19 cellular contexts compared by ENCODE assay signal in the genomic region with DNA sequence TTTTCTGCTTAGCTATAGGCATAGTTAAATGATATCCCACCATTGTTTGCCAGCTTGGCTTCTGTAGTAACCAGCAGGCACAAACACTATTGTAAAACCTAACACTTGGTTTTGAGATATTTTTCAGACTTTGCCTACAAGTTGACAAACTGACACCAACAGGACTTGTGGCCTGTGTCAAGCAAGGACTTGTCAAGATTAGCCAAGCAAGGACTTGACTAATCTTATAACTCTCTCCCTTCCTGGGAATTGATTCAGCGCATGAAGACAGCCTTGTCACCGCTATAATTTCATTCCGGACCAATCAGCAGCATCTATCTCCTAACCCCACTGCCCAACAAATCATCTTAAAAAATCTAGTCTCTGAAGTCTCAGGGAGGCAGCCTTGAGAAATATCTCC.
DNase-seq lines count a peak whose midpoint lies in the region; ATAC-seq and TF ChIP-seq lines count a peak whose summit lies in the region.
"Had no signal": no experiment of that assay in that cellular context is flagged by ENCODE, and none has a peak within 500 bp of the region (broad histone marks: within the 10 kb centered on the region; RNA-seq: fewer than 3 reads in every experiment).

No MANE protein-coding gene starts in this region.

- CTCF ChIA-PET in mammary epithelial cell (lab: Charles Lee; ENCODE audit: low non-redundant PET), result no interaction called here

- no peaks in the 10 kb centered on the region for H3K27me3 ChIP-seq in mammary epithelial cell (ENCODE audit: insufficient read depth, low read length)
- H3K27me3 ChIP-seq in breast epithelium, result no peaks in the 10 kb centered on the region
- H3K27me3 ChIP-seq in mesendoderm (ENCODE audit: insufficient read depth, low read length, poor library complexity), result no peaks in the 10 kb centered on the region

- no TSS peak for BruUV-seq in mammary epithelial cell (replicated peaks; lab: Mats Ljungman, UMichigan)

- no peak for TF ChIP-seq POLR2A in breast epithelium (IDR thresholded peaks at IDR 0.05)

- peaks cover 6% of the 10 kb centered on the region for H3K4me1 ChIP-seq in mammary epithelial cell (ENCODE audit: insufficient read depth, low read length)
- no peaks in the 10 kb centered on the region for H3K4me1 ChIP-seq in breast epithelium
- no peaks in the 10 kb centered on the region for H3K4me1 ChIP-seq in mesendoderm (ENCODE audit: control insufficient read depth, low read depth, low read length)
- H3K4me1 ChIP-seq: A549, Caco-2 had no signal

- H3K9me3 ChIP-seq in mammary epithelial cell (replicated peaks; ENCODE audit: insufficient read depth, low read length) (no peaks in the 10 kb centered on the region), breast epithelium (no peaks in the 10 kb centered on the region)
- H3K9me3 ChIP-seq: A549, Caco-2 had no signal

- no peak overlapping the region for H2BK120ac ChIP-seq in mesendoderm (ENCODE audit: low read depth, low read length)

- H3K79me1 ChIP-seq in mesendoderm (ENCODE audit: low read length), result no peaks in the 10 kb centered on the region

- H3K27me3 Mint-ChIP-seq in type B pancreatic cell, result no peaks in the 10 kb centered on the region
- H3K27me3 Mint-ChIP-seq: CD4-positive, alpha-beta T cell had no signal

- no peak overlapping the region for H2AK5ac ChIP-seq in mesendoderm (ENCODE audit: low read length)

- H3K36me3 Mint-ChIP-seq in stimulated activated effector memory CD8-positive, alpha-beta T cell treated with anti-CD3 and anti-CD28 coated beads, Interleukin-12 subunit alpha, Interleukin-12 subunit beta, amount 100 ng/mL, for 72 hours, result no peaks in the 10 kb centered on the region
- no peaks in the 10 kb centered on the region for H3K36me3 Mint-ChIP-seq in type B pancreatic cell

- H3K4me1 Mint-ChIP-seq in stimulated activated effector memory CD8-positive, alpha-beta T cell treated with anti-CD3 and anti-CD28 coated beads, Interleukin-12 subunit alpha, Interleukin-12 subunit beta, amount 100 ng/mL, for 72 hours, result no peaks in the 10 kb centered on the region
- no peaks in the 10 kb centered on the region for H3K4me1 Mint-ChIP-seq in type B pancreatic cell (ENCODE audit: unreplicated experiment)

- H3K27ac ChIP-seq in mammary epithelial cell (ENCODE audit: insufficient read depth, low read depth, low read length) (no peak overlapping the region), breast epithelium (no peak overlapping the region), mesendoderm (ENCODE audit: low read depth, low read length) (no peak overlapping the region)
- H3K27ac ChIP-seq: 22Rv1, A549, C4-2B, GM23248 had no signal

- H3K9ac ChIP-seq in mammary epithelial cell (ENCODE audit: insufficient read depth, low read length), result no peak overlapping the region
- no peak overlapping the region for H3K9ac ChIP-seq in mesendoderm (ENCODE audit: low read length)
- H3K9ac ChIP-seq: GM23248 had no signal

- no peak overlapping the region for H3K4me3 ChIP-seq in mammary epithelial cell (replicated peaks in 1 of 3; ENCODE audit: insufficient read depth in 1 of 3, low read depth in 2 of 3, low read length in 3 of 3)
- no peak overlapping the region for H3K4me3 ChIP-seq in breast epithelium
- no peak overlapping the region for H3K4me3 ChIP-seq in epithelial cell of esophagus (ENCODE audit: low read length)
- H3K4me3 ChIP-seq in mesendoderm (ENCODE audit: low read length), result no peak overlapping the region
- H3K4me3 ChIP-seq: A549, GM23248 had no signal

- no peak overlapping the region for H4K5ac ChIP-seq in mesendoderm (ENCODE audit: low read length)

- intact Hi-C loops in mammary epithelial cell (cut with micrococcal nuclease) (no loop called here), breast epithelium (cut with DNase I; ENCODE audit: low total_unique reads) (no loop called here)

- dilution Hi-C loops in mammary epithelial cell (cut with HindIII; ENCODE audit: low sequenced_read_pairs), result no loop called here

- peak overlapping the region; percentile 66 for H3K23ac ChIP-seq in mesendoderm (ENCODE audit: low read length)

- ATAC-seq in stimulated activated effector memory CD8-positive, alpha-beta T cell treated with anti-CD3 and anti-CD28 coated beads, Interleukin-12 subunit alpha, Interleukin-12 subunit beta, amount 100 ng/mL, for 72 hours, result peak; percentile 11
- no peak for ATAC-seq in GM18867 (IDR thresholded peaks at IDR 0.05; ENCODE audit: unreplicated experiment)
- ATAC-seq: A549, HCT116 had no signal

- DNase-seq in mammary epithelial cell, result peak; percentile 60
- no peak for DNase-seq in breast epithelium (ENCODE audit: low spot score in 2 of 2)
- DNase-seq in epithelial cell of esophagus (ENCODE audit: low read depth), result peak; percentile 74
- no peak for DNase-seq in mesendoderm
- no peak for DNase-seq in stimulated activated effector memory CD8-positive, alpha-beta T cell treated with anti-CD3 and anti-CD28 coated beads, Interleukin-12 subunit alpha, Interleukin-12 subunit beta, amount 100 ng/mL, for 72 hours (ENCODE audit: low spot score in 2 of 2)
- no peak for DNase-seq in NCI-H1436 (lab: John Stamatoyannopoulos, UW)
- no peak for DNase-seq in type B pancreatic cell (ENCODE audit: extremely low spot score, unreplicated experiment)
- DNase-seq: AML-193; Caco-2; CD4-positive, alpha-beta T cell; GDM1; GM23248; H7; IMR-90 had no signal

- H2BK15ac ChIP-seq in mesendoderm (replicated peaks; ENCODE audit: low read depth), result no peak overlapping the region

- in situ Hi-C loops in mammary epithelial cell (cut with MboI; ENCODE audit: low sequenced_read_pairs in 2 of 2), result no loop called here

- no peak overlapping the region for H3K56ac ChIP-seq in mesendoderm (ENCODE audit: low read length)

- no peak overlapping the region for H3K4me3 Mint-ChIP-seq in stimulated activated effector memory CD8-positive, alpha-beta T cell treated with anti-CD3 and anti-CD28 coated beads, Interleukin-12 subunit alpha, Interleukin-12 subunit beta, amount 100 ng/mL, for 72 hours
- no peak overlapping the region for H3K4me3 Mint-ChIP-seq in type B pancreatic cell
- H3K4me3 Mint-ChIP-seq: CD4-positive, alpha-beta T cell had no signal

- H3K79me2 ChIP-seq in mammary epithelial cell (ENCODE audit: insufficient read depth, low read length) (no peaks in the 10 kb centered on the region), mesendoderm (ENCODE audit: control insufficient read depth, insufficient read depth, low read length) (no peaks in the 10 kb centered on the region)

- no peak overlapping the region for H2BK5ac ChIP-seq in mesendoderm (ENCODE audit: low read length)

- WGBS in mammary epithelial cell (ENCODE audit: low coverage, missing lambda C conversion rate), result 93% methylated on average over 3 of the region's 3 CpGs
- WGBS in mesendoderm (ENCODE audit: extremely low coverage, insufficient coverage, low lambda C conversion rate), result no CpG with 5 or more reads among the region's 3 CpGs

- no peak for TF ChIP-seq CTCF in mammary epithelial cell (conservative IDR thresholded peaks at IDR 0.05 in 1 of 2, IDR thresholded peaks at IDR 0.05 in 1 of 2; ENCODE audit: extremely low read depth in 1 of 2, insufficient read depth in 1 of 2, low read depth in 1 of 2, low read length in 2 of 2)
- no peak for TF ChIP-seq CTCF in breast epithelium (IDR thresholded peaks at IDR 0.05)
- no peak for TF ChIP-seq CTCF in epithelial cell of esophagus (IDR thresholded peaks at IDR 0.05; ENCODE audit: insufficient read depth, low read depth, low read length, missing control alignments)
- TF ChIP-seq CTCF in type B pancreatic cell (conservative IDR thresholded peaks at IDR 0.05), result no peak

- no peak overlapping the region for H3K18ac ChIP-seq in mesendoderm (ENCODE audit: low read length)

- H3K4me2 ChIP-seq in mammary epithelial cell (ENCODE audit: insufficient read depth, low read depth, low read length) (no peak overlapping the region), mesendoderm (ENCODE audit: low read length) (no peak overlapping the region)
- H3K4me2 ChIP-seq: A549 had no signal

- H3K9me3 Mint-ChIP-seq in stimulated activated effector memory CD8-positive, alpha-beta T cell treated with anti-CD3 and anti-CD28 coated beads, Interleukin-12 subunit alpha, Interleukin-12 subunit beta, amount 100 ng/mL, for 72 hours, result no peaks in the 10 kb centered on the region
- H3K9me3 Mint-ChIP-seq in type B pancreatic cell, result no peaks in the 10 kb centered on the region
- H3K9me3 Mint-ChIP-seq: CD4-positive, alpha-beta T cell had no signal

- H3K36me3 ChIP-seq in mammary epithelial cell (ENCODE audit: insufficient read depth, low read length) (no peaks in the 10 kb centered on the region), breast epithelium (no peaks in the 10 kb centered on the region), mesendoderm (ENCODE audit: control insufficient read depth, insufficient read depth, low read length) (no peaks in the 10 kb centered on the region)

- H3K27ac Mint-ChIP-seq in stimulated activated effector memory CD8-positive, alpha-beta T cell treated with anti-CD3 and anti-CD28 coated beads, Interleukin-12 subunit alpha, Interleukin-12 subunit beta, amount 100 ng/mL, for 72 hours, result no peak overlapping the region
- H3K27ac Mint-ChIP-seq in type B pancreatic cell, result no peak overlapping the region
- H3K27ac Mint-ChIP-seq: CD4-positive, alpha-beta T cell had no signal

- H4K8ac ChIP-seq in mesendoderm (ENCODE audit: low read depth, low read length), result no peak overlapping the region

- peak overlapping the region; percentile 37 for H2AFZ ChIP-seq in mammary epithelial cell (ENCODE audit: low read depth, low read length)
- H2AFZ ChIP-seq: GM23248 had no signal

- no peaks in the 10 kb centered on the region for H4K20me1 ChIP-seq in mammary epithelial cell (ENCODE audit: insufficient read depth, low read length)

- no peak overlapping the region for H3K4ac ChIP-seq in mesendoderm (ENCODE audit: low read depth, low read length)

Comparison
In these comparisons a context has a peak if more than half of its experiments do, and no peak if none do; other contexts are left out.
1. DNase-seq: peak in mammary epithelial cell (single experiment) and epithelial cell of esophagus (single experiment); none in breast epithelium (0 of 2), mesendoderm (single experiment), stimulated activated effector memory CD8-positive, alpha-beta T cell treated with anti-CD3 and anti-CD28 coated beads, Interleukin-12 subunit alpha, Interleukin-12 subunit beta, amount 100 ng/mL, for 72 hours (0 of 2), NCI-H1436 (single experiment) and type B pancreatic cell (single experiment).